ENCODE assay signal across 3 cellular contexts in the genomic region with DNA sequence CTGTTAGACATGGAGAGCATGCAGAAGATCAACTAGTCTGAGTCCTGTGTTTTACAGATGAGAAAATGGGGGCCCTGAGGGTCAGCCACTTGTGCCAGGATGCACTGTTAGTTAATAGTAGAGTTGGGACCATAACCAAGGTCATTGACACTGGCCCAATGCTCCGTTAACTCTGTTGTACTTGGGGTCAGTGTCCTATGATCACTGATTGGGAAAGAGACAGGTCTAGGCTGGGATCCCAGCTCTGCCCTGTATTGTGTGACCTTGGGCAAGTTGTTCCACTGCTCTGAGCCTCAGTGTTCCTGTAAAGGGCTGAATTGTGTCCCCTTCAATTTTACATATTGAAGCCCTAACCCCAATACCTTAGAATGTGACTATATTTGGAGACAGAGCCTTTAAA.
A peak's percentile ranks its signal among the peaks of the same experiment; 100 is the strongest.
TF ChIP-seq lines count a peak whose summit lies in the region.

No MANE protein-coding gene starts in this region.

TF ChIP-seq in SK-N-SH, 30 proteins besides CTCF, POLR2A, EP300 and RAD21 (continued from another document):
- TF ChIP-seq REST (IDR thresholded peaks at IDR 0.05; ENCODE audit: low read depth, low read length): no peak
- no peak for TF ChIP-seq RCOR1 (IDR thresholded peaks at IDR 0.05; ENCODE audit: low read length)
- TF ChIP-seq, protein P1, sequence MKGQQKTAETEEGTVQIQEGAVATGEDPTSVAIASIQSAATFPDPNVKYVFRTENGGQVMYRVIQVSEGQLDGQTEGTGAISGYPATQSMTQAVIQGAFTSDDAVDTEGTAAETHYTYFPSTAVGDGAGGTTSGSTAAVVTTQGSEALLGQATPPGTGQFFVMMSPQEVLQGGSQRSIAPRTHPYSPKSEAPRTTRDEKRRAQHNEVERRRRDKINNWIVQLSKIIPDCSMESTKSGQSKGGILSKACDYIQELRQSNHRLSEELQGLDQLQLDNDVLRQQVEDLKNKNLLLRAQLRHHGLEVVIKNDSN (IDR thresholded peaks at IDR 0.05; ENCODE audit: borderline replicate concordance, low read depth): no peak
- no peak for TF ChIP-seq RFX5 (IDR thresholded peaks at IDR 0.05; ENCODE audit: low read length)
- no peak for TF ChIP-seq ELF1 (IDR thresholded peaks at IDR 0.05)
- TF ChIP-seq SMC3 (IDR thresholded peaks at IDR 0.05; ENCODE audit: low read depth, low read length): no peak
- no peak for TF ChIP-seq TEAD4 (IDR thresholded peaks at IDR 0.05; ENCODE audit: borderline replicate concordance, insufficient read depth)
- TF ChIP-seq FOXM1 (IDR thresholded peaks at IDR 0.05; ENCODE audit: low read depth): no peak
- no peak for TF ChIP-seq SIN3A (IDR thresholded peaks at IDR 0.05; ENCODE audit: borderline replicate concordance, low read depth, low read length)
- no peak for TF ChIP-seq FOSL2 (IDR thresholded peaks at IDR 0.05; ENCODE audit: borderline replicate concordance, low read depth)
TF ChIP-seq in SK-N-SH: peak in this region for 0.

TF ChIP-seq in SK-N-SH treated with all-trans-retinoic acid at 6 μM for 48 hours, 23 proteins besides CTCF, POLR2A, EP300 and RAD21 (continued from another document):
- TF ChIP-seq TOX (CRISPR knock-in tag; IDR thresholded peaks at IDR 0.05; ENCODE audit: borderline replicate concordance) (no peak), TSHZ2 (CRISPR knock-in tag; IDR thresholded peaks at IDR 0.05) (no peak), ESRRG (CRISPR knock-in tag; IDR thresholded peaks at IDR 0.05) (no peak), ZC3H10 (CRISPR knock-in tag; IDR thresholded peaks at IDR 0.05) (no peak), OSR1 (CRISPR knock-in tag; IDR thresholded peaks at IDR 0.05) (no peak), ZNF70 (CRISPR knock-in tag; IDR thresholded peaks at IDR 0.05) (no peak), TCF4 (CRISPR knock-in tag; IDR thresholded peaks at IDR 0.05; ENCODE audit: borderline replicate concordance) (no peak), CSDC2 (CRISPR knock-in tag; IDR thresholded peaks at IDR 0.05) (no peak), SNAI2 (CRISPR knock-in tag; IDR thresholded peaks at IDR 0.05) (no peak), ARNTL (CRISPR knock-in tag; IDR thresholded peaks at IDR 0.05; ENCODE audit: borderline replicate concordance, low read depth) (no peak), PATZ1 (CRISPR knock-in tag; IDR thresholded peaks at IDR 0.05; ENCODE audit: borderline replicate concordance) (no peak), ZFP3 (CRISPR knock-in tag; IDR thresholded peaks at IDR 0.05) (no peak)
- TF ChIP-seq, protein P2, sequence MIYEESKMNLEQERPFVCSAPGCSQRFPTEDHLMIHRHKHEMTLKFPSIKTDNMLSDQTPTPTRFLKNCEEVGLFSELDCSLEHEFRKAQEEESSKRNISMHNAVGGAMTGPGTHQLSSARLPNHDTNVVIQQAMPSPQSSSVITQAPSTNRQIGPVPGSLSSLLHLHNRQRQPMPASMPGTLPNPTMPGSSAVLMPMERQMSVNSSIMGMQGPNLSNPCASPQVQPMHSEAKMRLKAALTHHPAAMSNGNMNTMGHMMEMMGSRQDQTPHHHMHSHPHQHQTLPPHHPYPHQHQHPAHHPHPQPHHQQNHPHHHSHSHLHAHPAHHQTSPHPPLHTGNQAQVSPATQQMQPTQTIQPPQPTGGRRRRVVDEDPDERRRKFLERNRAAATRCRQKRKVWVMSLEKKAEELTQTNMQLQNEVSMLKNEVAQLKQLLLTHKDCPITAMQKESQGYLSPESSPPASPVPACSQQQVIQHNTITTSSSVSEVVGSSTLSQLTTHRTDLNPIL (CRISPR knock-in tag; IDR thresholded peaks at IDR 0.05; ENCODE audit: low read depth): no peak

TF ChIP-seq in liver, 16 proteins besides CTCF, POLR2A, EP300 and RAD21 (continued from another document):
- TF ChIP-seq REST (IDR thresholded peaks at IDR 0.05) (peak; percentile 50), ATF3 (IDR thresholded peaks at IDR 0.05) (peak; percentile 52), HNF4G (IDR thresholded peaks at IDR 0.05) (peak; percentile 93), JUND (IDR thresholded peaks at IDR 0.05) (peak; percentile 73 to 85)
